In the genomic region with DNA sequence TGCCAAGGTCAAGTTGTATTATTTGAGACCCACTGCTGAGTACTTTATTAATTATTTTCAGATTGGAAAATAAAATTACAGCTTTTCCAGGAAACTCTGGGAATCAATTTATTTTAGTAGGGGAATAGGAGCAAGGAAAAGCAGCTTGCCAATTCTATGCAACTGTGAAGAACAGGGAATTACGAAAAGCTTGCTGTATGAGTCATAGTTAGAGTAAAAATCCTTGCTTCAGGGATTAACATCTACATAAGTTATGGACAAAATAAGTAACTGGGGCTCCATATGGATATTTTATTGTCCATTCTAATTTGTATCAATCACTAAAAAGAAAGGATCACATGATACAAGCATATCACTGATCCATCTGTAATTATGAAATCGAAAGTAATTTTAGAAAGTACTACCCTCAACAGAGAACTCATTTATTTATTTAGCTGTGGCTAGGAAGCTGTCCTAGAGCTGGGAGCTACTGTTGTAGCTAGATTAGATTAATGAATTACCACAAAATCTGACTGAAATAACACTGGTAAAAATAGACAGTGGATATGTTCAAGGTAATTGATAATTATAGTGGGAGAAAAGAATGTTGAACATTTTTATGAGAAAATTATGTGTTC, we compare ENCODE assay signal across 10 cellular contexts.
A peak's percentile ranks its signal among the peaks of the same experiment; 100 is the strongest.
DNase-seq lines count a peak whose midpoint lies in the region; ATAC-seq and TF ChIP-seq lines count a peak whose summit lies in the region.
"Had no signal": no experiment of that assay in that cellular context is flagged by ENCODE, and none has a peak within 500 bp of the region (broad histone marks: within the 10 kb centered on the region; RNA-seq: fewer than 3 reads in every experiment).

No MANE protein-coding gene starts in this region.

- ATAC-seq in GM21717 (IDR thresholded peaks at IDR 0.05; ENCODE audit: unreplicated experiment) (peak; percentile 72), RWPE2 (ENCODE audit: low read depth) (peak; percentile 79)

- no peak overlapping the region for H3K27ac ChIP-seq in RWPE2 (ENCODE audit: poor library complexity, severe bottlenecking)

- no peaks in the 10 kb centered on the region for H3K36me3 ChIP-seq in RWPE2 (ENCODE audit: low read depth)

- peaks cover 8% of the 10 kb centered on the region for H3K4me1 ChIP-seq in RWPE2 (ENCODE audit: insufficient read depth, poor library complexity, severe bottlenecking)

- H3K27me3 ChIP-seq in RWPE2 (ENCODE audit: insufficient read depth, poor library complexity, severe bottlenecking) = no peaks in the 10 kb centered on the region

- DNase-seq in RWPE2 (ENCODE audit: low spot score) (no peak), foreskin fibroblast (peak; percentile 39 to 70), stromal cell of bone marrow (ENCODE audit: low read depth) (peak; percentile 50), GM20000 (ENCODE audit: low spot score) (no peak), NCI-H526 (lab: John Stamatoyannopoulos, UW) (no peak), Kasumi-1 (lab: John Stamatoyannopoulos, UW) (no peak)
- DNase-seq: activated CD4-positive, CD25-positive, alpha-beta regulatory T cell; naive B cell; NCI-H446 treated with DMSO at 0.1 percent for 48 hours had no signal

- TF ChIP-seq CTCF in RWPE2 (IDR thresholded peaks at IDR 0.05; ENCODE audit: poor library complexity, severe bottlenecking) (no peak), foreskin fibroblast (IDR thresholded peaks at IDR 0.05; ENCODE audit: low read depth, low read length) (no peak), GM20000 (IDR thresholded peaks at IDR 0.05; ENCODE audit: extremely low read depth, missing control alignments) (no peak)

- H3K9me3 ChIP-seq in RWPE2 (ENCODE audit: severe bottlenecking) = no peaks in the 10 kb centered on the region

- H3K4me3 ChIP-seq in RWPE2 (ENCODE audit: severe bottlenecking) (no peak overlapping the region), foreskin fibroblast (ENCODE audit: low read depth in 1 of 2, low read length in 2 of 2) (no peak overlapping the region)

Comparison
In these comparisons a context has a peak if more than half of its experiments do, and no peak if none do; other contexts are left out.
1. DNase-seq: peak in foreskin fibroblast (2 of 2) and stromal cell of bone marrow (single experiment); none in RWPE2 (single experiment), GM20000 (single experiment), NCI-H526 (0 of 2) and Kasumi-1 (0 of 2).